7 cellular contexts compared by ENCODE assay signal in the genomic region with DNA sequence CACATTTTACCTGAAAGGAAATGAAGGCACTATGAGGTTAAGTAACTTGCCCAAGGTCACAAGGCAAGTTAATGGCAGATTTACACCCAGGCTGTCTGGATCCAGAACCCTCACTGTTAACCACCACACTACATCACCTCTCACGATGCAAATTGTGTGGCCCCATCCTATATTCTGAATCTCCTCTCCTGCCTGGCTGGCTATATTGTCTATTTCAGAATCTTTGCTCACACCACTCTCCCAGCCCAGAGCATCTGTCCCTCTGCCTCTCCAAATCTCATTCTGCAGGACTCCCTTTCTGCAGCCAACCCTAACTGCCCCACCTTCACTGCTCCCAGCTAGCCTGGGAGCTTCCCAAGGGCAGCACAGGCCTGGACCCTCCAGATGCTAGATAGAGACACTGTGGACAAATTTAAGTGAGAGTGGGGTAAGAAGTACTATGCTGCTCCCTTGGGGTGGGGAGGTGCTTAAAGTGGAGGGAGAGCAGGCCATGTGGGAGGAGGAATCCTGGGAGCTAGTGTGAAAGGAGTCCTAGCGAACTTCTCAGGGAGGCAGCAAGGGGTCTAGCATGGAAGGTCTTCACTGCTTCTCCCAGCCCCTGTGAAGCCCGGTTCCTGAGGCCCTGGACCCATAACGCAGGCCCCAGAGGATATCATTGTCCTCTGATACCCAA. TPM values are rescaled to one million over a fixed set of nuclear protein-coding genes. Genes with fewer than 3 reads are reported as not detected.
DNase-seq lines count a peak whose midpoint lies in the region; ATAC-seq and TF ChIP-seq lines count a peak whose summit lies in the region.

No MANE protein-coding gene starts in this region.

- WGBS in mesodermal cell (ENCODE audit: insufficient coverage in 2 of 2), 2 experiments = 33 to 44% methylated on average over 3 to 4 of the region's 4 CpGs

- ATAC-seq in GM19351 (IDR thresholded peaks at IDR 0.05; ENCODE audit: unreplicated experiment) (peak; percentile 3), GM19395 (IDR thresholded peaks at IDR 0.05; ENCODE audit: unreplicated experiment) (no peak), GM19328 (IDR thresholded peaks at IDR 0.05; ENCODE audit: unreplicated experiment) (no peak)

- H3K9me3 ChIP-seq in colonic mucosa (no peaks in the 10 kb centered on the region), mesodermal cell (ENCODE audit: control insufficient read depth, low read length) (no peaks in the 10 kb centered on the region)

- H3K27ac ChIP-seq in colonic mucosa = no peak overlapping the region
- H3K27ac ChIP-seq in mesodermal cell (ENCODE audit: low read depth, low read length, severe bottlenecking) = peak overlapping the region; percentile 13

- intact Hi-C loops in colonic mucosa (cut with DNase I) = no loop called here

- TF ChIP-seq CTCF in colonic mucosa (IDR thresholded peaks at IDR 0.05) = no peak

- H3K36me3 ChIP-seq in colonic mucosa = no peaks in the 10 kb centered on the region
- H3K36me3 ChIP-seq in mesodermal cell (ENCODE audit: control insufficient read depth, insufficient read depth, low read length) = peaks cover 6% of the 10 kb centered on the region

- peak overlapping the region; percentile 96 to 98 for H3K9ac ChIP-seq in colonic mucosa (ENCODE audit: low read depth in 2 of 2, low read length in 2 of 2)

- H3K27me3 ChIP-seq in colonic mucosa = no peaks in the 10 kb centered on the region

- peaks cover 4% of the 10 kb centered on the region for H3K4me1 ChIP-seq in colonic mucosa
- H3K4me1 ChIP-seq in mesodermal cell (ENCODE audit: control insufficient read depth, insufficient read depth, low read length, poor library complexity, severe bottlenecking) = peaks cover 12% of the 10 kb centered on the region

- DNase-seq in NCI-H69 (lab: John Stamatoyannopoulos, UW) (peak; percentile 42), colonic mucosa (no peak)
- DNase-seq in activated CD4-positive, CD25-positive, alpha-beta regulatory T cell (lab: John Stamatoyannopoulos, UW) = no peak

- H3K4me3 ChIP-seq in colonic mucosa (peak overlapping the region; percentile 85), mesodermal cell (ENCODE audit: extremely low read depth, insufficient read depth, low read length, poor library complexity, severe bottlenecking) (peak overlapping the region; percentile 87)

RNA-seq across cellular contexts. Expression of gene CUEDC2, which starts 0.8 kb away (rescaled TPM):
- 10 to 100 TPM; 30.2 to 32.1 TPM for total RNA-seq in colonic mucosa
- polyA plus RNA-seq in mesodermal cell (2013, experiment 1 of 2) = 90.8 TPM
- polyA plus RNA-seq in mesodermal cell (2013, experiment 2 of 2) = 74.4 TPM

RNA-seq across cellular contexts. Expression of gene FBXL15, which starts 11.0 kb away (rescaled TPM):
- 10 to 100 TPM; 23.7 to 37.3 TPM for total RNA-seq in colonic mucosa
- polyA plus RNA-seq in mesodermal cell (2013, experiment 1 of 2) = 9.8 TPM
- 7.5 TPM for polyA plus RNA-seq in mesodermal cell (2013, experiment 2 of 2)

RNA-seq across cellular contexts. Expression of gene PSD, which starts 13.0 kb away (rescaled TPM):
- total RNA-seq in colonic mucosa = 10 to 100 TPM in 1 of 2 donors, 1 to 10 TPM in 1; 4.2 to 22.5 TPM
- 6.6 TPM for polyA plus RNA-seq in mesodermal cell (2013, experiment 1 of 2)
- polyA plus RNA-seq in mesodermal cell (2013, experiment 2 of 2) = 5.9 TPM

RNA-seq across cellular contexts. Expression of gene C10orf95, which starts 19.8 kb away (rescaled TPM):
- total RNA-seq in colonic mucosa = 1 to 10 TPM; 2.8 to 4.8 TPM
- not detected for polyA plus RNA-seq in mesodermal cell (2013, experiment 1 of 2)
- polyA plus RNA-seq in mesodermal cell (2013, experiment 2 of 2) = not detected

RNA-seq across cellular contexts. Expression of gene NFKB2, which starts 36.1 kb away (rescaled TPM):
- 10 to 100 TPM; 29.3 to 44.5 TPM for total RNA-seq in colonic mucosa
- polyA plus RNA-seq in mesodermal cell (2013, experiment 1 of 2) = 31.4 TPM
- 26.3 TPM for polyA plus RNA-seq in mesodermal cell (2013, experiment 2 of 2)
